ENCODE assay signal across 1 cellular context in the genomic region with DNA sequence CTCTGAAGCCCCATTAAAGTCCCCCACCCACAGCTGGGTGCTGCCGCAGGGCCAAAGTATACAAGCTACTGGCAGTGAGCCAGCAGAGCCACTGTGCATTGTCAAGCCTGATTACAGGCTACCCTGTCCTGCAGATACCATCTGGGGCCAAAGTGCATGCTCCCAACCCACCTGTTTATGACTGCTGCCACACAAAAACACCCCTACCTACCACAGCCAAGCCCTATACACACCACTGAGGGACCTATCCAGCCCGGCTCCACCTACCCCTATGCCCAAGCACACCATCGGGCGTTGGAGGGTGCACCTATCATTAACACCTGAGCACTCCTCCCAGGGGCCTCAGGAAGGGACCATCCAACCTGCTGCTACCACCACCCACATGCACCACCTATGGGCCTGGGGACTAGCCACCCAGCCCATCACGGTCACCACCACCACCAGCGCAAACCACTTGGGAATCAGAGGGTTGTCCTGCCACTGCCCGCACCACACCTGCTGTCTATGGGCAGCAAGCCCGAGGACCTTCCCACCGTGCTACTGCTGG.
TF ChIP-seq lines count a peak whose summit lies in the region.

No MANE protein-coding gene starts in this region.

TF ChIP-seq in K562, 482 proteins besides CTCF, POLR2A, EP300 and RAD21 (continued from another document):
- TF ChIP-seq MGA (IDR thresholded peaks at IDR 0.05) (0 out of 2 replicates have a peak, but pooled peaks have one; percentile 19), U2AF2 (optimal IDR thresholded peaks at IDR 0.05; ENCODE audit: low read depth, low read length) (no peak), ZNF444 (CRISPR knock-in tag; IDR thresholded peaks at IDR 0.05) (no peak), POLR2B (IDR thresholded peaks at IDR 0.05; ENCODE audit: low read depth, partially characterized antibody) (peak; percentile 30), HDGF (IDR thresholded peaks at IDR 0.05) (no peak)
TF ChIP-seq in K562: peak in this region for 8.
